Comparison of ENCODE assay signal across 15 cellular contexts in the genomic region with DNA sequence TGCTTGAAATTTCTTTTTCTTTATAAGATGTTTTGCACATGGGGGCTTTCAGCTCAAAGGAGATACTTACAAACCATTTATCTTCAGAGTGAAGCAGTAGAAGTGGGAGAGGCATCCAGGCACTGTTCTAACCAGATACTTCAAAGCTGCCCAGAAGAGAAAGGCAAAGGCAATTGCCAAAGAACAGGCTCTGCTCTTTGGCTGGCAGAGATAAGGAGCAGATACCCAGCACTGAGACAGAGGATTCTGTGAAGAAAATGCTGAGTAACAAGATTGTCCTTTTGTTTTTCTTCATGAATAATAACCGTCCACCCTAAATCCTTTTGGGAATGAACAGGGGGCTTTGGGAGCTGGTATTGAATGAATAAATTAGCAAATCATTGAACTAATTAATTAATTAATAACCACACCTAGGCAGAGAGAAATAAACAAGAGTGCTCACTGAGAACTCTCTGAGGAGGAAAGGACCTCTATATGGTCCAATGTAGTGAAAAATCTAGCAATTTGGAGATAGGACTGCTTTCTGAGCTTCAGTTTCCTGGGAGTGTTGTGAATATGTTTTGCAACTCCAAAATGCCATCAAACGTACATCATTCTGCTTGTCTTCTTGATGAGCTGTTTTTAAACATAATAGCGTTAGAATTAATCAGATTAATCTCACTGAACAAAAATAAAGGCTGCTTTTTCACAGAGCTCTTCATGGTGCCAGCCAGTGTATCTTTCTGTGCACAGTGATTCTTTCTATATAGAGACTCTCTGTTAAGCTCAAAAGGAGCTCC.
A peak's percentile ranks its signal among the peaks of the same experiment; 100 is the strongest.
DNase-seq lines count a peak whose midpoint lies in the region; ATAC-seq, FAIRE-seq and TF ChIP-seq lines count a peak whose summit lies in the region.
"Had no signal": no experiment of that assay in that cellular context is flagged by ENCODE, and none has a peak within 500 bp of the region (broad histone marks: within the 10 kb centered on the region; RNA-seq: fewer than 3 reads in every experiment).

No MANE protein-coding gene starts in this region.

- intact Hi-C loops in PC-9 (cut with micrococcal nuclease; ENCODE audit: unreplicated experiment): loop anchor here (5.0 to 10.0 kb wide), 5 partner anchors 310 to 1008 kb away; partner anchors contain the start of genes SLC38A1 and SLC38A2

- no peaks in the 10 kb centered on the region for H3K9me2 ChIP-seq in PC-9 (ENCODE audit: insufficient read depth)

- no peaks in the 10 kb centered on the region for H3K79me2 ChIP-seq in PC-9 (ENCODE audit: low read depth)

- H3K27me3 ChIP-seq in PC-9 (ENCODE audit: insufficient read depth, low read depth) (no peaks in the 10 kb centered on the region), bronchial epithelial cell (ENCODE audit: control insufficient read depth, insufficient read depth, low read length) (no peaks in the 10 kb centered on the region)

- peak overlapping the region; percentile 100 for H3K27ac ChIP-seq in PC-9
- H3K27ac ChIP-seq: 22Rv1, heart left ventricle, thoracic aorta, WERI-Rb-1 had no signal

- POLR2A ChIA-PET in PC-9 (lab: Charles Lee; ENCODE audit: unreplicated experiment): interaction anchor here (0.7 to 1.0 kb wide), 2 partner anchors 88 to 193 kb away, joined by 3 to 6 read pairs; partner anchors contain the start of genes AMIGO2 and PCED1B

- H3K9me3 ChIP-seq in PC-9 (ENCODE audit: insufficient read depth, low read depth): peaks cover 16% of the 10 kb centered on the region
- H3K9me3 ChIP-seq: heart left ventricle, thoracic aorta had no signal

- H2AFZ ChIP-seq in PC-9: no peak overlapping the region

- DNase-seq in DMS53 (lab: John Stamatoyannopoulos, UW) (peak; percentile 45), DMS53 treated with DMSO at 0.1 percent for 48 hours (lab: John Stamatoyannopoulos, UW; ENCODE audit: unreplicated experiment) (no peak), PC-9 (peak in 1 of 2 experiments; percentile 50), bronchial epithelial cell (ENCODE audit: low read depth) (peak; percentile 68), omental fat pad (ENCODE audit: low spot score) (no peak), nucleus accumbens (lab: John Stamatoyannopoulos, UW) (no peak), NCI-H2196 treated with DMSO at 0.1 percent for 48 hours (lab: John Stamatoyannopoulos, UW; ENCODE audit: unreplicated experiment) (no peak), NCI-H1092 (lab: John Stamatoyannopoulos, UW) (no peak)
- DNase-seq: effector CD8-positive, alpha-beta T cell; heart left ventricle; NCI-H2171 treated with DMSO at 0.1 percent for 48 hours; WERI-Rb-1 had no signal

- peaks cover 91% of the 10 kb centered on the region for H3K4me1 ChIP-seq in PC-9 (replicated peaks; ENCODE audit: insufficient read depth)

- H3K4me3 ChIP-seq in PC-9 (no peak overlapping the region), bronchial epithelial cell (ENCODE audit: low read depth, low read length) (no peak overlapping the region)
- H3K4me3 ChIP-seq: heart left ventricle, lung, thoracic aorta had no signal

- peak overlapping the region; percentile 60 for H3K4me2 ChIP-seq in PC-9

- no peaks in the 10 kb centered on the region for H4K20me1 ChIP-seq in PC-9 (ENCODE audit: insufficient read depth)

- ATAC-seq in omental fat pad (ENCODE audit: low FRiP score): peak; percentile 39
- ATAC-seq: heart left ventricle had no signal

- FAIRE-seq in bronchial epithelial cell (lab: Jason Lieb, UNC): no peak

- CTCF ChIA-PET in PC-9 (lab: Charles Lee): interaction anchor here (1.1 kb wide), 1 partner anchor 193 kb away, joined by 3 read pairs; the partner anchor contains the start of genes AMIGO2 and PCED1B

- no TSS peak for BruUV-seq in PC-9 (replicated peaks; lab: Mats Ljungman, UMichigan)

- peaks cover 67% of the 10 kb centered on the region for H3F3A ChIP-seq in PC-9 (ENCODE audit: insufficient read depth, low read depth)

- TF ChIP-seq CTCF in PC-9 (conservative IDR thresholded peaks at IDR 0.05) (no peak), bronchial epithelial cell (IDR thresholded peaks at IDR 0.05; ENCODE audit: insufficient read depth, low read length, severe bottlenecking) (no peak), omental fat pad (IDR thresholded peaks at IDR 0.05) (no peak)

- H3K36me3 ChIP-seq in PC-9 (ENCODE audit: low read depth): no peaks in the 10 kb centered on the region
- H3K36me3 ChIP-seq in bronchial epithelial cell (ENCODE audit: control insufficient read depth, insufficient read depth, low read length): no peaks in the 10 kb centered on the region
- H3K36me3 ChIP-seq: heart left ventricle, thoracic aorta, WERI-Rb-1 had no signal

Comparison
In these comparisons a context has a peak if more than half of its experiments do, and no peak if none do; other contexts are left out.
1. DNase-seq: peak in DMS53 (single experiment) and bronchial epithelial cell (single experiment); none in DMS53 treated with DMSO at 0.1 percent for 48 hours (single experiment), omental fat pad (single experiment), nucleus accumbens (0 of 56), NCI-H2196 treated with DMSO at 0.1 percent for 48 hours (single experiment) and NCI-H1092 (single experiment).